In the genomic region with DNA sequence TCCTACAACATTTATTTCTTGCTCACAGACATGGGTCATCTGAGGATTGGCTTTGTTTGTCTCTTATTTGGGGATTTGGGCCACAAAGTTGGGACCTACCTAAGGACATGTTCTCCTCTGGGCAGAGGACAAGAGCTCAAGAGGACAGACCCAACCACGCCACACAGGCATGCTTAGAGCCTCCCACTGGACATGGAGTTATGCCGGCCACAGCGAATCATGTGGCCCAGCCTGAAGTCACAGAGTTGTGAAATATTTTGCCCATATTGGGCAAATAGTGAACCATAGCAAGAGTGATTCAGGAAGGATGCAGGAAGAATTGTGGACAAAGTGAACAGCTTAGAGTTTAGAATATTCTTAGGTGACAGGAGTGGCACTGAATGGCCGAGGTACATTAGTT, we compare ENCODE assay signal across 11 cellular contexts. TPM values are rescaled to one million over a fixed set of nuclear protein-coding genes. Genes with fewer than 3 reads are reported as not detected.
DNase-seq lines count a peak whose midpoint lies in the region; ATAC-seq and TF ChIP-seq lines count a peak whose summit lies in the region.
"Had no signal": no experiment of that assay in that cellular context is flagged by ENCODE, and none has a peak within 500 bp of the region (broad histone marks: within the 10 kb centered on the region; RNA-seq: fewer than 3 reads in every experiment).

No MANE protein-coding gene starts in this region.

- H4K20me1 ChIP-seq in H9 (ENCODE audit: control insufficient read depth, insufficient read depth, insufficient read length) (no peaks in the 10 kb centered on the region), mammary epithelial cell (ENCODE audit: insufficient read depth, low read length) (no peaks in the 10 kb centered on the region), smooth muscle cell (ENCODE audit: low read depth) (no peaks in the 10 kb centered on the region)

- H2BK120ac ChIP-seq in H9 (ENCODE audit: low read depth, low read length, poor library complexity, severe bottlenecking): no peak overlapping the region

- H4K91ac ChIP-seq in H9 (ENCODE audit: insufficient read length, low read depth, low read length): no peak overlapping the region

- peaks cover 16 to 24% of the 10 kb centered on the region in 2 experiments for H3K4me1 Mint-ChIP-seq in H9

- DNase-seq in H9: no peak
- DNase-seq in mammary epithelial cell: peak; percentile 72
- peak; percentile 85 for DNase-seq in iris pigment epithelial cell (ENCODE audit: low read depth)
- no peak for DNase-seq in smooth muscle cell (lab: John Stamatoyannopoulos, UW; ENCODE audit: unreplicated experiment)
- no peak for DNase-seq in NCI-H2029 treated with DMSO at 0.1 percent for 48 hours (lab: John Stamatoyannopoulos, UW)
- no peak for DNase-seq in DMS153 (lab: John Stamatoyannopoulos, UW)
- DNase-seq in NCI-H446 treated with DMSO at 0.1 percent for 48 hours (lab: John Stamatoyannopoulos, UW): no peak
- DNase-seq: NCI-H1694 treated with DMSO at 0.1 percent for 48 hours; posterior cingulate gyrus; stimulated activated naive CD8-positive, alpha-beta T cell treated with anti-CD3 and anti-CD28 coated beads, Interleukin-15, Interleukin-2, amounts not matched to agents 100 U/mL and 50 U/mL, for 24 hours had no signal

- no peak overlapping the region for H3K4ac ChIP-seq in H9 (ENCODE audit: low read depth, low read length)

- no peak overlapping the region for H3K23ac ChIP-seq in H9 (ENCODE audit: insufficient read length, low read depth, low read length)

- no peaks in the 10 kb centered on the region for H3K27me3 ChIP-seq in H9 (ENCODE audit: insufficient read depth, low read length)
- H3K27me3 ChIP-seq in mammary epithelial cell (ENCODE audit: insufficient read depth, low read length): no peaks in the 10 kb centered on the region
- H3K27me3 ChIP-seq in smooth muscle cell (ENCODE audit: low read depth): no peaks in the 10 kb centered on the region

- no peaks in the 10 kb centered on the region for H3K79me1 ChIP-seq in H9 (ENCODE audit: insufficient read depth, low read depth, low read length, poor library complexity, severe bottlenecking)

- CTCF ChIA-PET in mammary epithelial cell (lab: Charles Lee; ENCODE audit: low non-redundant PET): no interaction called here

- H3K23me2 ChIP-seq in H9 (ENCODE audit: insufficient read length, low read depth, low read length, poor library complexity, severe bottlenecking): no peaks in the 10 kb centered on the region

- H3K9ac ChIP-seq in H9 (ENCODE audit: extremely low read depth, insufficient read length, low read length) (no peak overlapping the region), mammary epithelial cell (ENCODE audit: insufficient read depth, low read length) (no peak overlapping the region), smooth muscle cell (ENCODE audit: low read depth) (no peak overlapping the region)

- no peak overlapping the region for H2BK15ac ChIP-seq in H9 (ENCODE audit: low read depth, low read length)

- no peak overlapping the region for H3K18ac ChIP-seq in H9 (ENCODE audit: insufficient read length, low read depth, low read length)

- H3K36me3 ChIP-seq in mammary epithelial cell (ENCODE audit: insufficient read depth, low read length) (no peaks in the 10 kb centered on the region), smooth muscle cell (ENCODE audit: low read depth) (no peaks in the 10 kb centered on the region)

- H3K4me3 ChIP-seq in mammary epithelial cell (replicated peaks in 1 of 3; ENCODE audit: insufficient read depth in 1 of 3, low read depth in 2 of 3, low read length in 3 of 3) (no peak overlapping the region), smooth muscle cell (no peak overlapping the region)

- intact Hi-C loops in mammary epithelial cell (cut with micrococcal nuclease): no loop called here

- in situ Hi-C loops in mammary epithelial cell (cut with MboI; ENCODE audit: low sequenced_read_pairs in 2 of 2): loop anchor here in 1 of 2 donors (10.0 kb wide), 1 partner anchor 206 kb away; no protein-coding TSS in a partner anchor

- no peak overlapping the region for H3K27ac ChIP-seq in H9 (ENCODE audit: insufficient read length, low read depth, low read length)
- no peak overlapping the region for H3K27ac ChIP-seq in mammary epithelial cell (ENCODE audit: insufficient read depth, low read depth, low read length)
- peak overlapping the region; percentile 28 for H3K27ac ChIP-seq in smooth muscle cell (ENCODE audit: low read depth)

- H3K9me3 ChIP-seq in H9 (ENCODE audit: control insufficient read depth, low read depth, low read length): no peaks in the 10 kb centered on the region
- no peaks in the 10 kb centered on the region for H3K9me3 ChIP-seq in mammary epithelial cell (replicated peaks; ENCODE audit: insufficient read depth, low read length)
- H3K9me3 ChIP-seq in smooth muscle cell (replicated peaks; ENCODE audit: low read depth): no peaks in the 10 kb centered on the region

- TF ChIP-seq CTCF in H9 (conservative IDR thresholded peaks at IDR 0.05): no peak
- no peak for TF ChIP-seq CTCF in mammary epithelial cell (conservative IDR thresholded peaks at IDR 0.05 in 1 of 2, IDR thresholded peaks at IDR 0.05 in 1 of 2; ENCODE audit: extremely low read depth in 1 of 2, insufficient read depth in 1 of 2, low read depth in 1 of 2, low read length in 2 of 2)
- no peak for TF ChIP-seq CTCF in smooth muscle cell (IDR thresholded peaks at IDR 0.05; ENCODE audit: borderline replicate concordance, insufficient read depth, poor library complexity, severe bottlenecking)

- ATAC-seq in GM21390 (IDR thresholded peaks at IDR 0.05; ENCODE audit: unreplicated experiment): no peak
- ATAC-seq: stimulated activated naive CD8-positive, alpha-beta T cell treated with anti-CD3 and anti-CD28 coated beads, Interleukin-15, Interleukin-2, amounts not matched to agents 100 U/mL and 50 U/mL, for 24 hours had no signal

- no peak overlapping the region for H3K14ac ChIP-seq in H9 (ENCODE audit: insufficient read depth, low read length)

- H4K8ac ChIP-seq in H9 (replicated peaks; ENCODE audit: insufficient read length, low read depth, low read length): no peak overlapping the region

- peak overlapping the region in 2 of 3 experiments; percentile 45 to 85; a peak in 2 of 7 replicates for H3K27ac Mint-ChIP-seq in H9

- dilution Hi-C loops in mammary epithelial cell (cut with HindIII; ENCODE audit: low sequenced_read_pairs): loop anchor here (5.0 to 25.0 kb wide), 4 partner anchors 54 to 336 kb away; no protein-coding TSS in a partner anchor

- H2AK5ac ChIP-seq in H9 (ENCODE audit: insufficient read length, low read length): no peak overlapping the region

- no peak overlapping the region for H2BK20ac ChIP-seq in H9 (ENCODE audit: low read depth, low read length, poor library complexity, severe bottlenecking)

- no CpG with 5 or more reads among the region's 4 CpGs for WGBS in H9 (ENCODE audit: extremely low coverage, insufficient read length, low lambda C conversion rate)
- 55% methylated on average over 4 of the region's 4 CpGs for WGBS in mammary epithelial cell (ENCODE audit: low coverage, missing lambda C conversion rate)
- WGBS in smooth muscle cell (ENCODE audit: low lambda C conversion rate): 54% methylated on average over 4 of the region's 4 CpGs

- no peak overlapping the region for H3K56ac ChIP-seq in H9 (ENCODE audit: insufficient read length, low read depth, low read length)

- H2BK5ac ChIP-seq in H9 (ENCODE audit: insufficient read length, low read length): no peak overlapping the region

- H3K79me2 ChIP-seq in H9 (ENCODE audit: insufficient read depth, low read length) (no peaks in the 10 kb centered on the region; the same call in 1 of the 2 replicates), mammary epithelial cell (ENCODE audit: insufficient read depth, low read length) (peaks cover 68% of the 10 kb centered on the region), smooth muscle cell (ENCODE audit: low read depth) (no peaks in the 10 kb centered on the region)

- H3K9me3 Mint-ChIP-seq in H9: peaks cover 10 to 19% of the 10 kb centered on the region in 2 experiments

- no peaks in the 10 kb centered on the region for H3K27me3 Mint-ChIP-seq in H9 (ENCODE audit: low read depth)

- H3K4me1 ChIP-seq in H9 (ENCODE audit: insufficient read depth, low read length): no peaks in the 10 kb centered on the region
- peaks cover 37% of the 10 kb centered on the region for H3K4me1 ChIP-seq in mammary epithelial cell (ENCODE audit: insufficient read depth, low read length)
- H3K4me1 ChIP-seq in smooth muscle cell (ENCODE audit: low read depth): peaks cover 8% of the 10 kb centered on the region

- no peak overlapping the region for H4K5ac ChIP-seq in H9 (ENCODE audit: insufficient read length, low read depth, low read length)

- peaks cover 18 to 29% (median 25%) of the 10 kb centered on the region in 3 experiments for H3K36me3 Mint-ChIP-seq in H9 (ENCODE audit: insufficient read depth in 1 of 3, low read depth in 3 of 3)

- no peak overlapping the region for H2BK12ac ChIP-seq in H9 (ENCODE audit: insufficient read length, low read depth, low read length)

- no TSS peak for BruUV-seq in mammary epithelial cell (replicated peaks; lab: Mats Ljungman, UMichigan)

- no peak overlapping the region for H3T11ph ChIP-seq in H9 (ENCODE audit: low read length)

- no peak overlapping the region for H3K4me2 ChIP-seq in H9 (ENCODE audit: insufficient read depth, insufficient read length, low read length)
- no peak overlapping the region for H3K4me2 ChIP-seq in mammary epithelial cell (ENCODE audit: insufficient read depth, low read depth, low read length)
- H3K4me2 ChIP-seq in smooth muscle cell: peak overlapping the region; percentile 27

- no peak overlapping the region for H3K4me3 Mint-ChIP-seq in H9

- no peaks in the 10 kb centered on the region for H3F3A ChIP-seq in smooth muscle cell (ENCODE audit: low read depth)

- no peak overlapping the region for H2AFZ ChIP-seq in H9 (ENCODE audit: low read length)
- H2AFZ ChIP-seq in mammary epithelial cell (ENCODE audit: low read depth, low read length): no peak overlapping the region
- no peak overlapping the region for H2AFZ ChIP-seq in smooth muscle cell (ENCODE audit: low read depth)

RNA-seq across cellular contexts. Expression of a gene that starts 9.9 kb away (rescaled TPM):
- total RNA-seq in H9 (2021) (30.6 and 34.2 TPM in 2 replicates), mammary epithelial cell (10 to 100 TPM; 64.5 to 67.2 TPM), smooth muscle cell (13.7 and 16.3 TPM in 2 replicates)
- polyA plus RNA-seq in mammary epithelial cell (36.6 TPM), smooth muscle cell (8.7 and 13.9 TPM in 2 replicates)
- polyA minus RNA-seq in mammary epithelial cell: 56.6 TPM

Comparison
In these comparisons a context has a peak if more than half of its experiments do, and no peak if none do; other contexts are left out.
1. DNase-seq: peak in mammary epithelial cell (single experiment) and iris pigment epithelial cell (single experiment); none in H9 (single experiment), smooth muscle cell (single experiment), NCI-H2029 treated with DMSO at 0.1 percent for 48 hours (single experiment), DMS153 (single experiment) and NCI-H446 treated with DMSO at 0.1 percent for 48 hours (single experiment).